5 cellular contexts compared by ENCODE assay signal in the genomic region with DNA sequence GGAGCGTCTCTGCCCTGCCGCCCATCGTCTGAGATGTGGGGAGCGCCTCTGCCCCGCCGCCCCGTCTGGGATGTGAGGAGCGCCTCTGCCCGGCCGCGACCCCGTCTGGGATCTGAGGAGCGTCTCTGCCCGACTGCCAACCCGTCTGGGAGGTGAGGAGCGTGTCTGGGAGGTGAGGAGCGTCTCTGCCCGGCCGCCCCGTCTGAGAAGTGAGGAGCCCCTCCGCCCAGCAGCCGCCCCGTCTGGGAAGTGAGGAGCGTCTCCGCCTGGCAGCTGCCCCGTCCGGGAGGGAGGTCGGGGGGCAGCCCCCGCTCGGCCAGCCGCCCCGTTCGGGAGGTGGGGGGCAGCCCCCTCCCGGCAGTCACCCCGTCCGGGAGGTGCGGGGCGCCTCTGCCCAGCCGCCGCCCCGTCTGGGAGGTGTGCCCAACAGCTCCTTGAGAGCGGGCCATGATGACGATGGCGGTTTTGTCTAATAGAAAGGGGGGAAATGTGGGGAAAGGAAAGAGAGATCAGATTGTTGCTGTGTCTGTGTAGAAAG. TPM values are rescaled to one million over a fixed set of nuclear protein-coding genes. Genes with fewer than 3 reads are reported as not detected.
DNase-seq lines count a peak whose midpoint lies in the region; ATAC-seq, FAIRE-seq and TF ChIP-seq lines count a peak whose summit lies in the region.
"Not testable (repeated sequence)": the region's sequence is repeated elsewhere in the genome, so short reads cannot be mapped to it uniquely, and the experiment has no call there.
"Had no signal": no experiment of that assay in that cellular context is flagged by ENCODE, and none has a peak within 500 bp of the region (broad histone marks: within the 10 kb centered on the region; RNA-seq: fewer than 3 reads in every experiment).

No MANE protein-coding gene starts in this region.

- DNase-seq in K562 (ENCODE audit: extremely low read depth in 1 of 4, low spot score in 3 of 4); stimulated activated naive CD8-positive, alpha-beta T cell treated with anti-CD3 and anti-CD28 coated beads, Interleukin-15, amount 100 ng/mL, for 72 hours: not testable (repeated sequence)
- DNase-seq in left ventricle myocardium superior (peak; percentile 22), right cardiac atrium (peak in 2 of 3 donors; percentile 26 to 59)

- not testable (repeated sequence) for H3K9me1 ChIP-seq in K562 (ENCODE audit: control insufficient read depth, insufficient read depth, low read length)

- not testable (repeated sequence) for H3K4me1 Mint-ChIP-seq in stimulated activated naive CD8-positive, alpha-beta T cell treated with anti-CD3 and anti-CD28 coated beads, Interleukin-15, amount 100 ng/mL, for 72 hours

- H3K4me3 ChIP-seq in K562; right cardiac atrium (ENCODE audit: low read length): not testable (repeated sequence)

- not testable (repeated sequence) for TF ChIP-seq RAD21 in K562 (CRISPR knock-in tag; conservative IDR thresholded peaks at IDR 0.05 in 1 of 2, IDR thresholded peaks at IDR 0.05 in 1 of 2)

- H3K9ac ChIP-seq in K562 (ENCODE audit: insufficient read depth in 1 of 2, low read depth in 2 of 2, low read length in 2 of 2): not testable (repeated sequence)

- POLR2A ChIA-PET in K562 (lab: Yijun Ruan, JAX): not testable (repeated sequence)

- H3K27ac ChIP-seq in K562 (ENCODE audit: extremely low read depth, low read depth, low read length); right cardiac atrium (ENCODE audit: low read length): not testable (repeated sequence)

- H3K27me3 ChIP-seq in K562 (ENCODE audit: control insufficient read depth in 2 of 2, insufficient read depth in 2 of 2, low read length in 2 of 2); right cardiac atrium (ENCODE audit: control insufficient read depth, insufficient read depth): not testable (repeated sequence)

- not testable (repeated sequence) for TF ChIP-seq EP300 in K562 (IDR thresholded peaks at IDR 0.05; ENCODE audit: low read length)

- not testable (repeated sequence) for H3K9me3 ChIP-seq in K562 (replicated peaks; ENCODE audit: control insufficient read depth, insufficient read depth, low read depth, low read length); right cardiac atrium (ENCODE audit: control insufficient read depth, low read length)

- H3K4me3 Mint-ChIP-seq in stimulated activated naive CD8-positive, alpha-beta T cell treated with anti-CD3 and anti-CD28 coated beads, Interleukin-15, amount 100 ng/mL, for 72 hours: not testable (repeated sequence)

- FAIRE-seq in K562 (lab: Jason Lieb, UNC): not testable (repeated sequence)

- H3K4me1 ChIP-seq in K562 (replicated peaks in 1 of 2; ENCODE audit: control insufficient read depth in 2 of 2, insufficient read depth in 2 of 2, low read length in 2 of 2); right cardiac atrium (ENCODE audit: control insufficient read depth, insufficient read depth, low read length): not testable (repeated sequence)

- H3K27ac Mint-ChIP-seq in stimulated activated naive CD8-positive, alpha-beta T cell treated with anti-CD3 and anti-CD28 coated beads, Interleukin-15, amount 100 ng/mL, for 72 hours: not testable (repeated sequence)

- TF ChIP-seq POLR2A in K562 (conservative IDR thresholded peaks at IDR 0.05): not testable (repeated sequence)

- peaks cover 83% of the 10 kb centered on the region for H3K79me2 ChIP-seq in K562 (ENCODE audit: control insufficient read depth, insufficient read depth, low read length)

- not testable (repeated sequence) for H3K4me2 ChIP-seq in K562 (ENCODE audit: insufficient read depth, low read length)

- 98% methylated on average over 16 of the region's 44 CpGs for WGBS in K562 (ENCODE audit: insufficient coverage, low coverage, missing lambda C conversion rate)
- WGBS in right cardiac atrium: 96% methylated on average over 44 of the region's 44 CpGs

- not testable (repeated sequence) for H3K27me3 Mint-ChIP-seq in stimulated activated naive CD8-positive, alpha-beta T cell treated with anti-CD3 and anti-CD28 coated beads, Interleukin-15, amount 100 ng/mL, for 72 hours

- not testable (repeated sequence) for BruUV-seq in K562 (replicated peaks; lab: Mats Ljungman, UMichigan)

- in situ Hi-C loops in K562 (cut with MboI): not testable (repeated sequence)

- H2AFZ ChIP-seq in K562 (ENCODE audit: low read depth, low read length): not testable (repeated sequence)

- not testable (repeated sequence) for ATAC-seq in K562, left ventricle myocardium superior, right cardiac atrium
- ATAC-seq in stimulated activated naive CD8-positive, alpha-beta T cell treated with anti-CD3 and anti-CD28 coated beads, Interleukin-15, amount 100 ng/mL, for 72 hours: peak; percentile 64

- peaks cover 13% of the 10 kb centered on the region; the same call in 2 of the 3 replicates for H3K36me3 ChIP-seq in K562 (ENCODE audit: control insufficient read depth, insufficient read depth, low read length)

- CTCF ChIA-PET in K562 (lab: Yijun Ruan, JAX; ENCODE audit: low intra/inter-chr PET ratio): not testable (repeated sequence)

- TF ChIP-seq CTCF in K562 (IDR thresholded peaks at IDR 0.05 in 2 of 3, conservative IDR thresholded peaks at IDR 0.05 in 1 of 3; ENCODE audit: insufficient read depth in 2 of 3, low read depth in 1 of 3, low read length in 3 of 3): not testable (repeated sequence)

- H3K9me3 Mint-ChIP-seq in stimulated activated naive CD8-positive, alpha-beta T cell treated with anti-CD3 and anti-CD28 coated beads, Interleukin-15, amount 100 ng/mL, for 72 hours: not testable (repeated sequence)

- intact Hi-C loops in K562 (cut with micrococcal nuclease); left ventricle myocardium superior (cut with micrococcal nuclease); right cardiac atrium (cut with DNase I): not testable (repeated sequence)

- not testable (repeated sequence) for H4K20me1 ChIP-seq in K562 (replicated peaks; ENCODE audit: control insufficient read depth, insufficient read depth, low read length)

TF ChIP-seq in K562, 482 proteins besides CTCF, POLR2A, EP300 and RAD21:
- TF ChIP-seq, protein P1, sequence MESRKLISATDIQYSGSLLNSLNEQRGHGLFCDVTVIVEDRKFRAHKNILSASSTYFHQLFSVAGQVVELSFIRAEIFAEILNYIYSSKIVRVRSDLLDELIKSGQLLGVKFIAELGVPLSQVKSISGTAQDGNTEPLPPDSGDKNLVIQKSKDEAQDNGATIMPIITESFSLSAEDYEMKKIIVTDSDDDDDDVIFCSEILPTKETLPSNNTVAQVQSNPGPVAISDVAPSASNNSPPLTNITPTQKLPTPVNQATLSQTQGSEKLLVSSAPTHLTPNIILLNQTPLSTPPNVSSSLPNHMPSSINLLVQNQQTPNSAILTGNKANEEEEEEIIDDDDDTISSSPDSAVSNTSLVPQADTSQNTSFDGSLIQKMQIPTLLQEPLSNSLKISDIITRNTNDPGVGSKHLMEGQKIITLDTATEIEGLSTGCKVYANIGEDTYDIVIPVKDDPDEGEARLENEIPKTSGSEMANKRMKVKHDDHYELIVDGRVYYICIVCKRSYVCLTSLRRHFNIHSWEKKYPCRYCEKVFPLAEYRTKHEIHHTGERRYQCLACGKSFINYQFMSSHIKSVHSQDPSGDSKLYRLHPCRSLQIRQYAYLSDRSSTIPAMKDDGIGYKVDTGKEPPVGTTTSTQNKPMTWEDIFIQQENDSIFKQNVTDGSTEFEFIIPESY (CRISPR knock-in tag; IDR thresholded peaks at IDR 0.05): peak; percentile 77
- TF ChIP-seq PCBP1 (IDR thresholded peaks at IDR 0.05; ENCODE audit: low read depth, low read length, poor library complexity, severe bottlenecking) (peak; percentile 28), POLR2G (IDR thresholded peaks at IDR 0.05; ENCODE audit: low read depth, low read length) (peak; percentile 26; the same call in 1 of the 2 replicates)
TF ChIP-seq in K562: peak in this region for 3; not testable (repeated sequence) for 479.

RNA-seq across cellular contexts. Expression of gene CDC42BPA, which starts 42.1 kb away (rescaled TPM):
- 57.9 and 301 TPM in 2 replicates for total RNA-seq in K562 (2011; cell fraction: chromatin; rRNA removed; ENCODE audit: low replicate concordance)
- total RNA-seq in K562 (2011; cell fraction: nucleolus; rRNA removed): 30.5 and 47.2 TPM in 2 replicates
- total RNA-seq in K562 (2011; cell fraction: nucleoplasm; rRNA removed): 88.9 and 189 TPM in 2 replicates
- total RNA-seq in K562 (2014; rRNA removed) (41.1 and 57.4 TPM in 2 replicates), K562 (2014; rRNA removed; fragmentation: Illumina TruSeq; extraction: Trizol) (69.8 and 76.9 TPM in 2 replicates), K562 (2015; rRNA removed; fragmentation: Illumina TruSeq; extraction: Trizol) (73.9 and 77.5 TPM in 2 replicates), K562 (2021) (49.8 and 54.9 TPM in 2 replicates), left ventricle myocardium superior (37.4 TPM), right cardiac atrium (10 to 100 TPM; 34.6 to 38.0 (median 36.8) TPM)
- polyA plus RNA-seq in K562 (2011; rRNA removed) (27.7 and 44.1 TPM in 2 replicates), K562 (2014; fragmentation: Illumina TruSeq; extraction: Trizol) (31.6 and 34.5 TPM in 2 replicates), K562 (2014; fragmentation: Nextera tagmentation; extraction: Ambion mirVana) (10 to 100 TPM in 1 of 2 experiments, 1 to 10 TPM in 1; 8.0 to 52.1 TPM), K562 (2014; rRNA removed) (27.0 and 27.4 TPM in 2 replicates), right cardiac atrium (12.9 TPM)
- polyA plus RNA-seq in K562 (2011; cell fraction: cytosol; rRNA removed): 16.9 and 17.7 TPM in 2 replicates
- polyA plus RNA-seq in K562 (2011; cell fraction: nucleus; rRNA removed): 29.4 and 39.0 TPM in 2 replicates
- 25.7 and 29.0 TPM in 2 replicates for polyA plus RNA-seq in K562 (2012)
- 164 and 196 TPM in 2 replicates for polyA minus RNA-seq in K562 (2011; rRNA and poly(A)+ RNA removed)
- 34.5 and 62.7 TPM in 2 replicates for polyA minus RNA-seq in K562 (2011; cell fraction: cytosol; rRNA and poly(A)+ RNA removed)
- polyA minus RNA-seq in K562 (2011; cell fraction: nucleus; rRNA and poly(A)+ RNA removed): 138 and 164 TPM in 2 replicates
- polyA plus RNA-seq: CD4-positive, alpha-beta memory T cell had no signal
